In the genomic region with DNA sequence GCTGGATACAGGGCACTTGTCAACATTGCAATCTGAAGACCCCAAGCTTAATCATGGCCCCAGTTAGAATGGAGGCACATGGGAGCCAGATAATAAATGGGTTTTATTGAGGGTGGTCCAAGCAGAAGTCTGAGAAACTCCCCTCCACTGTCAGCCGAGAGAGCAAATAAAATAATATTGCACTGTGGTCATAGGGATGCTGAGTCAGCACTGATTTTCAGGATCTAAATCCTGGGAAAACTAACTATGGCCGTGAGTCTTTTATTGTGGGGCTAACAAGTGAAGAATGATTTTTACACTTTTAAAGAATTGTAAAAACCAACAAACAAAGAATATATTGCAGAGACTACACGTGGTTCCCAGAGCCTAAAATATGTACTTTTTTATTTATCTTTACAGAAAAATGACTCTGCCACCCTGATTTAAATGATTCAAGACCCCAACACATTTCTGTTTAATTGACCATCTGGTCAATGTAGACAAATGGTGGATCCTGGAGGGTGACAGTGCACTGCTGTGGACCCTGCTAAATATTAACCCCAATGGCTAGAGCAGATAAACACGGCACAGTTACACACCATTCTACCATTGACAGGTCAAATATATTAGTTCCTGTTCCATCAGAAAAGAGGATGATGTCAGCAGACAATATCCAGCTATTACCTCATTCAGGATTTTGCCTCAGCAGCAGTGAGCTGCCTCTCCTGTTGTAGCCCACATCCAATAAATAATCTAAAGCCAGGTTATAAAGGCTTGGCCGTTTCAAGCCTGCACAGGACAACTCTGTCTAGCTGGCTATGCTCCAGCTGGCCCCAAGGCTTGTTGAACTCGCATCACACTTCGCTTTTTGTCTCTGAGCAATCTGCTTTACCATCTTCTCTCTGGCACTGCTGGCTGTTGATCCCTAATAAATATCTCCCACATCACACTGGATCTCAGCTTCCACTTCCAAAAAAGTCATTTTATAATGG, we compare ENCODE assay signal across 1 cellular context.
TF ChIP-seq lines count a peak whose summit lies in the region.

No MANE protein-coding gene starts in this region.

TF ChIP-seq in H1, 55 proteins besides CTCF, POLR2A, EP300 and RAD21:
- TF ChIP-seq MAFK (IDR thresholded peaks at IDR 0.05; ENCODE audit: low read depth, low read length) (peak; percentile 69; the same call in 1 of the 2 replicates), RXRA (IDR thresholded peaks at IDR 0.05; ENCODE audit: insufficient read depth, low read depth, low read length) (no peak)
